ENCODE assay signal across 18 cellular contexts in the genomic region with DNA sequence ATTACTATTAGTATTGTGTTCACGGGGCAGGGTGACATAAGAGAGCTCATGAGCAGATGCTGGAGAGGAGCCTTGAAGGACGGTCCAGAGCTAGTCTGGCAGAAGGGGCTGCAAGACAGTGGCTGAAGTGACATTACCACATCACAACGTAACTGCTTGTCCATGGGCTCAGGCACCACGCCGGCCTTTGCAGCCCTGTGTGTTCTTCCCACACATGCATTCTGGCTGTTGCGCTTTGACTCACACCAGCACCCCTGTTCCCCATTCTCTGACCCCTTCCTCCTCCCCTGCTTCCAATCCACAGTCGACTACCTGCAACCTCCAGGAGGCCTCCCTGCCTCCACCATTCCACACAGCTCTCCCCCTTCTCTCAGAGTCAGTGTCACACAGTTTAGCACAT.
DNase-seq lines count a peak whose midpoint lies in the region; ATAC-seq, FAIRE-seq and TF ChIP-seq lines count a peak whose summit lies in the region.
"Had no signal": no experiment of that assay in that cellular context is flagged by ENCODE, and none has a peak within 500 bp of the region (broad histone marks: within the 10 kb centered on the region; RNA-seq: fewer than 3 reads in every experiment).

No MANE protein-coding gene starts in this region.

- H3K79me1 ChIP-seq in trophoblast cell (ENCODE audit: low read length) = no peaks in the 10 kb centered on the region

- H2BK12ac ChIP-seq in trophoblast cell (ENCODE audit: low read length) = peak overlapping the region; percentile 2

- H3K4me3 ChIP-seq in hepatocyte (no peak overlapping the region), trophoblast cell (ENCODE audit: low read depth, low read length) (no peak overlapping the region)
- H3K4me3 ChIP-seq: BLaER1 treated with 17β-estradiol and CSF1 and Interleukin-3, amounts not matched to agents 10 nM and 100 nM; GM23338 had no signal

- H3K9me2 ChIP-seq in hepatocyte (replicated peaks; ENCODE audit: insufficient read depth) = no peaks in the 10 kb centered on the region

- H3K9me3 ChIP-seq in hepatocyte (ENCODE audit: low read depth) = no peaks in the 10 kb centered on the region
- no peaks in the 10 kb centered on the region for H3K9me3 ChIP-seq in trophoblast cell (ENCODE audit: insufficient read depth, low read depth, low read length)
- H3K9me3 ChIP-seq: BLaER1 treated with 17β-estradiol and CSF1 and Interleukin-3, amounts not matched to agents 10 nM and 100 nM had no signal

- H3K27ac Mint-ChIP-seq in Calu3 (ENCODE audit: unreplicated experiment) = peak overlapping the region; percentile 42
- H3K27ac Mint-ChIP-seq: CD4-positive, CD25-positive, alpha-beta regulatory T cell; GM23338 had no signal

- H4K91ac ChIP-seq in trophoblast cell (ENCODE audit: low read depth, low read length) = no peak overlapping the region

- no peaks in the 10 kb centered on the region for H3K27me3 ChIP-seq in hepatocyte
- no peaks in the 10 kb centered on the region for H3K27me3 ChIP-seq in trophoblast cell (ENCODE audit: insufficient read depth, low read length)
- H3K27me3 ChIP-seq: BLaER1 treated with 17β-estradiol and CSF1 and Interleukin-3, amounts not matched to agents 10 nM and 100 nM had no signal

- H4K8ac ChIP-seq in trophoblast cell (ENCODE audit: low read depth, low read length) = no peak overlapping the region

- H2AK5ac ChIP-seq in trophoblast cell (ENCODE audit: low read length) = peak overlapping the region; percentile 1

- H3K4me1 Mint-ChIP-seq in Calu3 (ENCODE audit: low read depth, unreplicated experiment) = peaks cover 57% of the 10 kb centered on the region
- H3K4me1 Mint-ChIP-seq: CD4-positive, CD25-positive, alpha-beta regulatory T cell had no signal

- H3K79me2 ChIP-seq in hepatocyte (no peaks in the 10 kb centered on the region), trophoblast cell (ENCODE audit: control insufficient read depth, insufficient read depth, low read length, poor library complexity) (no peaks in the 10 kb centered on the region)

- intact Hi-C loops in Calu3 (cut with micrococcal nuclease; ENCODE audit: unreplicated experiment) = no loop called here

- FAIRE-seq in HTR-8/SVneo (lab: Jason Lieb, UNC) = peak; percentile 57
- no peak for FAIRE-seq in RCC 7860 (lab: Jason Lieb, UNC)
- FAIRE-seq: D721Med, G401.6 had no signal

- no peak overlapping the region for H3K4ac ChIP-seq in trophoblast cell (ENCODE audit: low read depth, low read length)

- H3K36me3 Mint-ChIP-seq in Calu3 (ENCODE audit: insufficient read depth, unreplicated experiment) = no peaks in the 10 kb centered on the region
- H3K36me3 Mint-ChIP-seq: CD4-positive, CD25-positive, alpha-beta regulatory T cell had no signal

- no peak overlapping the region for H4K12ac ChIP-seq in trophoblast cell (ENCODE audit: low read depth, low read length)

- no peak overlapping the region for H3K9ac ChIP-seq in trophoblast cell (ENCODE audit: low read length)
- H3K9ac ChIP-seq: BLaER1 treated with 17β-estradiol and CSF1 and Interleukin-3, amounts not matched to agents 10 nM and 100 nM had no signal

- H3K4me2 ChIP-seq in hepatocyte = no peak overlapping the region
- no peak overlapping the region for H3K4me2 ChIP-seq in trophoblast cell (ENCODE audit: low read length)
- H3K4me2 ChIP-seq: BLaER1 treated with 17β-estradiol and CSF1 and Interleukin-3, amounts not matched to agents 10 nM and 100 nM; GM23338 had no signal

- WGBS in hepatocyte (ENCODE audit: low lambda C conversion rate, missing lambda C conversion rate) = 96% methylated on average over 7 of the region's 7 CpGs
- WGBS in trophoblast cell (ENCODE audit: extremely low coverage, insufficient coverage, insufficient read length) = no CpG with 5 or more reads among the region's 7 CpGs

- TF ChIP-seq CTCF in Calu3 (IDR thresholded peaks at IDR 0.05; ENCODE audit: unreplicated experiment) (no peak), hepatocyte (IDR thresholded peaks at IDR 0.05; ENCODE audit: poor library complexity) (no peak)

- H3K9me3 Mint-ChIP-seq in Calu3 (ENCODE audit: low read depth, unreplicated experiment) = no peaks in the 10 kb centered on the region
- H3K9me3 Mint-ChIP-seq: GM23338 had no signal

- CTCF ChIA-PET in Calu3 (lab: Charles Lee) = no interaction called here

- no peak overlapping the region for H3K23ac ChIP-seq in trophoblast cell (ENCODE audit: low read length)

- no peaks in the 10 kb centered on the region for H4K20me1 ChIP-seq in hepatocyte (ENCODE audit: insufficient read depth, poor library complexity, severe bottlenecking)
- H4K20me1 ChIP-seq: BLaER1 treated with 17β-estradiol and CSF1 and Interleukin-3, amounts not matched to agents 10 nM and 100 nM had no signal

- H2AFZ ChIP-seq in hepatocyte = no peak overlapping the region
- no peak overlapping the region for H2AFZ ChIP-seq in trophoblast cell (ENCODE audit: insufficient read depth, low read length, poor library complexity)
- H2AFZ ChIP-seq: GM23338 had no signal

- H3K4me3 Mint-ChIP-seq in Calu3 (ENCODE audit: low read depth, unreplicated experiment) = no peak overlapping the region
- H3K4me3 Mint-ChIP-seq: CD4-positive, CD25-positive, alpha-beta regulatory T cell; GM23338 had no signal

- H2BK120ac ChIP-seq in trophoblast cell (ENCODE audit: insufficient read depth, low read length, poor library complexity) = peak overlapping the region; percentile 1

- H2BK5ac ChIP-seq in trophoblast cell (ENCODE audit: low read depth, low read length, poor library complexity) = no peak overlapping the region

- no TSS peak for BruUV-seq in Calu3 (replicated peaks; lab: Mats Ljungman, UMichigan)

- no peaks in the 10 kb centered on the region for H3K27me3 Mint-ChIP-seq in Calu3 (ENCODE audit: unreplicated experiment)

- H3K18ac ChIP-seq in trophoblast cell (ENCODE audit: low read length) = peak overlapping the region; percentile 8

- peaks cover 11% of the 10 kb centered on the region for H3K4me1 ChIP-seq in hepatocyte (ENCODE audit: insufficient read depth)
- H3K4me1 ChIP-seq in trophoblast cell (ENCODE audit: control insufficient read depth in 1 of 2, insufficient read depth in 2 of 2, low read length in 2 of 2) = peaks cover 6 to 9% of the 10 kb centered on the region in 2 experiments

- H3K27ac ChIP-seq in hepatocyte (peak overlapping the region; percentile 71), trophoblast cell (ENCODE audit: low read depth, low read length) (no peak overlapping the region)
- H3K27ac ChIP-seq: BLaER1 treated with 17β-estradiol and CSF1 and Interleukin-3, amounts not matched to agents 10 nM and 100 nM had no signal

- no peaks in the 10 kb centered on the region for H3K36me3 ChIP-seq in hepatocyte (replicated peaks; ENCODE audit: insufficient read depth, low read depth)
- no peaks in the 10 kb centered on the region for H3K36me3 ChIP-seq in trophoblast cell (ENCODE audit: control insufficient read depth in 1 of 2, insufficient read depth in 2 of 2, low read length in 2 of 2)
- H3K36me3 ChIP-seq: BLaER1 treated with 17β-estradiol and CSF1 and Interleukin-3, amounts not matched to agents 10 nM and 100 nM had no signal

- ATAC-seq in GM18868 (IDR thresholded peaks at IDR 0.05; ENCODE audit: unreplicated experiment) = no peak
- ATAC-seq: GM23338 had no signal

- no peak overlapping the region for H3K14ac ChIP-seq in trophoblast cell (ENCODE audit: low read length)

- DNase-seq in Calu3 (no peak), HTR-8/SVneo (ENCODE audit: insufficient read length, low spot score) (no peak), hepatocyte (ENCODE audit: low spot score) (no peak), trophoblast cell (no peak), HCEC 1CT (no peak), amniotic stem cell (lab: John Stamatoyannopoulos, UW) (no peak), RCC 7860 (ENCODE audit: low spot score) (no peak)
- DNase-seq: ACHN; CD4-positive, CD25-positive, alpha-beta regulatory T cell; DMS153; DMS79 treated with DMSO at 0.1 percent for 48 hours; EL; H7 had no signal
